ENCODE assay signal across 8 cellular contexts in genomic region chr16:68287276-68288251, GRCh38. TPM values are rescaled to one million over a fixed set of nuclear protein-coding genes. Genes with fewer than 3 reads are reported as not detected.
DNase-seq lines count a peak whose midpoint lies in the region; ATAC-seq and TF ChIP-seq lines count a peak whose summit lies in the region.

No MANE protein-coding gene starts in this region.

- peak overlapping the region; percentile 86 to 97 (median 92) for H3K27ac Mint-ChIP-seq in CD4-positive, CD25-positive, alpha-beta regulatory T cell
- peak overlapping the region; percentile 77 to 88 for H3K27ac Mint-ChIP-seq in natural killer cell

- peak overlapping the region; percentile 74 for H3K27ac ChIP-seq in CD4-positive, CD25-positive, alpha-beta regulatory T cell (ENCODE audit: insufficient read depth, low read length, poor library complexity, severe bottlenecking)

- ATAC-seq in CD4-positive, CD25-positive, alpha-beta regulatory T cell (ENCODE audit: low read depth in 2 of 2) = peak; percentile 64 to 69
- ATAC-seq in natural killer cell (peak; percentile 3 to 15 (median 6)), GM19035 (IDR thresholded peaks at IDR 0.05; ENCODE audit: unreplicated experiment) (no peak)

- peaks cover 30% of the 10 kb centered on the region for H3K36me3 ChIP-seq in CD4-positive, CD25-positive, alpha-beta regulatory T cell (ENCODE audit: control insufficient read depth, insufficient read depth, low read length)

- peaks cover 55% of the 10 kb centered on the region for H3K36me3 Mint-ChIP-seq in CD4-positive, CD25-positive, alpha-beta regulatory T cell
- no peaks in the 10 kb centered on the region for H3K36me3 Mint-ChIP-seq in natural killer cell

- H3K27me3 Mint-ChIP-seq in CD4-positive, CD25-positive, alpha-beta regulatory T cell = no peaks in the 10 kb centered on the region
- no peaks in the 10 kb centered on the region for H3K27me3 Mint-ChIP-seq in natural killer cell (ENCODE audit: low read depth in 2 of 2)

- H3K9me3 ChIP-seq in CD4-positive, CD25-positive, alpha-beta regulatory T cell (ENCODE audit: control insufficient read depth in 2 of 2, low read length in 2 of 2) = no peaks in the 10 kb centered on the region

- peaks cover 100% of the 10 kb centered on the region for H3K4me1 ChIP-seq in CD4-positive, CD25-positive, alpha-beta regulatory T cell (ENCODE audit: control insufficient read depth, insufficient read depth, low read length, poor library complexity, severe bottlenecking)

- intact Hi-C loops in natural killer cell (cut with micrococcal nuclease) = loop anchor here (2.0 kb wide), 1 partner anchor 23 kb away; the partner anchor contains the start of gene SLC7A6

- TF ChIP-seq CTCF in cardiac fibroblast (IDR thresholded peaks at IDR 0.05; ENCODE audit: low read depth, low read length) (no peak), natural killer cell (IDR thresholded peaks at IDR 0.05) (no peak), GM20000 (IDR thresholded peaks at IDR 0.05; ENCODE audit: extremely low read depth, missing control alignments) (no peak)

- peak overlapping the region; percentile 16 to 88 (median 80) for H3K4me3 Mint-ChIP-seq in CD4-positive, CD25-positive, alpha-beta regulatory T cell
- H3K4me3 Mint-ChIP-seq in natural killer cell = peak overlapping the region; percentile 51

- H3K4me1 Mint-ChIP-seq in CD4-positive, CD25-positive, alpha-beta regulatory T cell = peaks cover 31 to 99% (median 80%) of the 10 kb centered on the region in 4 donors
- H3K4me1 Mint-ChIP-seq in natural killer cell = peaks cover 85 to 90% of the 10 kb centered on the region in 2 donors

- peak overlapping the region; percentile 82 for H3K4me3 ChIP-seq in CD4-positive, CD25-positive, alpha-beta regulatory T cell (ENCODE audit: low read depth, low read length)
- H3K4me3 ChIP-seq in cardiac fibroblast (replicated peaks in 1 of 2; ENCODE audit: low read depth in 2 of 2, low read length in 2 of 2) = no peak overlapping the region

- H3K9me3 Mint-ChIP-seq in CD4-positive, CD25-positive, alpha-beta regulatory T cell = no peaks in the 10 kb centered on the region
- no peaks in the 10 kb centered on the region for H3K9me3 Mint-ChIP-seq in natural killer cell

- H3K27me3 ChIP-seq in CD4-positive, CD25-positive, alpha-beta regulatory T cell (ENCODE audit: control insufficient read depth, insufficient read depth, low read length) = no peaks in the 10 kb centered on the region

- peak; percentile 22 to 92 (median 69) for DNase-seq in CD4-positive, CD25-positive, alpha-beta regulatory T cell
- DNase-seq in RKO (ENCODE audit: low spot score) (peak; percentile 40), cardiac fibroblast (ENCODE audit: low read depth in 2 of 2) (peak; percentile 89 to 93), natural killer cell (no peak), GF-D8 (lab: John Stamatoyannopoulos, UW) (no peak), NCI-H82 treated with DMSO at 0.1 percent for 48 hours (lab: John Stamatoyannopoulos, UW; ENCODE audit: unreplicated experiment) (no peak), GM20000 (ENCODE audit: low spot score) (no peak)

RNA-seq across cellular contexts. Expression of gene SLC7A6OS, which starts 23.2 kb away (rescaled TPM):
- total RNA-seq in CD4-positive, CD25-positive, alpha-beta regulatory T cell = 38.4 TPM
- 10 to 100 TPM; 23.7 to 28.0 (median 26.8) TPM for polyA plus RNA-seq in CD4-positive, CD25-positive, alpha-beta regulatory T cell
- total RNA-seq in natural killer cell = 10 to 100 TPM; 46.3 to 57.3 (median 56.1) TPM

RNA-seq across cellular contexts. Expression of gene SLC7A6, which starts 23.2 kb away (rescaled TPM):
- 141 TPM for total RNA-seq in CD4-positive, CD25-positive, alpha-beta regulatory T cell
- 10 to 100 TPM; 10.7 to 21.4 (median 17.4) TPM for polyA plus RNA-seq in CD4-positive, CD25-positive, alpha-beta regulatory T cell
- 10 to 100 TPM; 46.6 to 84.9 (median 69.6) TPM for total RNA-seq in natural killer cell

RNA-seq across cellular contexts. Expression of gene PRMT7, which starts 23.3 kb away (rescaled TPM):
- 53.8 TPM for total RNA-seq in CD4-positive, CD25-positive, alpha-beta regulatory T cell
- polyA plus RNA-seq in CD4-positive, CD25-positive, alpha-beta regulatory T cell = 10 to 100 TPM; 32.4 to 34.8 (median 34.1) TPM
- 10 to 100 TPM; 60.7 to 84.7 (median 68.2) TPM for total RNA-seq in natural killer cell

RNA-seq across cellular contexts. Expression of gene PLA2G15, which starts 42.4 kb away (rescaled TPM):
- 9.4 TPM for total RNA-seq in CD4-positive, CD25-positive, alpha-beta regulatory T cell
- 10 to 100 TPM in 1 of 4 donors, 1 to 10 TPM in 3; 7.5 to 10.3 (median 8.8) TPM for polyA plus RNA-seq in CD4-positive, CD25-positive, alpha-beta regulatory T cell
- total RNA-seq in natural killer cell = 10 to 100 TPM in 2 of 3 donors, 1 to 10 TPM in 1; 5.6 to 13.0 (median 12.7) TPM

RNA-seq across cellular contexts. Expression of gene ESRP2, which starts 51.6 kb away (rescaled TPM):
- total RNA-seq in CD4-positive, CD25-positive, alpha-beta regulatory T cell = not detected
- under 1 TPM; 0.10 to 0.99 (median 0.33) TPM for polyA plus RNA-seq in CD4-positive, CD25-positive, alpha-beta regulatory T cell
- total RNA-seq in natural killer cell = not detected

Comparison
In these comparisons a context has a peak if more than half of its experiments do, and no peak if none do; other contexts are left out.
1. DNase-seq: peak in CD4-positive, CD25-positive, alpha-beta regulatory T cell (3 of 3), RKO (single experiment) and cardiac fibroblast (2 of 2); none in natural killer cell (single experiment), GF-D8 (single experiment), NCI-H82 treated with DMSO at 0.1 percent for 48 hours (single experiment) and GM20000 (single experiment).